16 cellular contexts compared by ENCODE assay signal in genomic region chr4:77865259-77865658, GRCh38. TPM values are rescaled to one million over a fixed set of nuclear protein-coding genes. Genes with fewer than 3 reads are reported as not detected.
A peak's percentile ranks its signal among the peaks of the same experiment; 100 is the strongest.
DNase-seq lines count a peak whose midpoint lies in the region; ATAC-seq lines count a peak whose summit lies in the region.
"Had no signal": no experiment of that assay in that cellular context is flagged by ENCODE, and none has a peak within 500 bp of the region (broad histone marks: within the 10 kb centered on the region; RNA-seq: fewer than 3 reads in every experiment).

No MANE protein-coding gene starts in this region.

- CTCF ChIA-PET in CD8-positive, alpha-beta memory T cell (lab: Charles Lee) = no interaction called here

- peak overlapping the region; percentile 42 for H3K4me3 Mint-ChIP-seq in activated T-cell treated with anti-CD3 and anti-CD28 coated beads, Interleukin-2, amount 50 U/mL, for 4 hours
- H3K4me3 Mint-ChIP-seq in CD8-positive, alpha-beta memory T cell = peak overlapping the region in 2 of 7 donors; percentile 47 to 52
- H3K4me3 Mint-ChIP-seq in activated naive CD8-positive, alpha-beta T cell treated with anti-CD3 and anti-CD28 coated beads, Interleukin-2, amount 50 U/mL, for 24 hours = peak overlapping the region; percentile 48
- H3K4me3 Mint-ChIP-seq in natural killer cell treated with Interleukin-12 subunit alpha and Interleukin-12 subunit beta and Interleukin-15 and Interleukin-18, amount 100 ng/mL, for 72 hours = peak overlapping the region; percentile 43

- no peak overlapping the region for H3K4me3 ChIP-seq in CD8-positive, alpha-beta memory T cell (ENCODE audit: low read length)
- H3K4me3 ChIP-seq: SJSA1 had no signal

- peaks cover 6% of the 10 kb centered on the region for H3K36me3 ChIP-seq in CD8-positive, alpha-beta memory T cell (ENCODE audit: insufficient read depth, low read length)

- DNase-seq in activated T-cell treated with anti-CD3 and anti-CD28 coated beads, Interleukin-2, amount 50 U/mL, for 4 hours = no peak
- DNase-seq in activated T-cell treated with anti-CD3 and anti-CD28 coated beads, Interleukin-2, amount 50 U/mL, for 48 hours = no peak
- no peak for DNase-seq in CD8-positive, alpha-beta memory T cell
- DNase-seq in activated naive CD8-positive, alpha-beta T cell treated with anti-CD3 and anti-CD28 coated beads, Interleukin-2, amount 50 U/mL, for 24 hours = no peak
- DNase-seq in natural killer cell treated with Interleukin-12 subunit alpha and Interleukin-12 subunit beta and Interleukin-15 and Interleukin-18, amount 100 ng/mL, for 72 hours (ENCODE audit: low spot score) = no peak
- DNase-seq in NCI-H1436 (lab: John Stamatoyannopoulos, UW) = no peak
- DNase-seq in central memory CD4-positive, alpha-beta T cell = no peak
- DNase-seq: ACHN; DMS 273 treated with DMSO at 0.1 percent for 48 hours; Kasumi-1; NCI-H1417 treated with DMSO at 0.1 percent for 48 hours; NCI-H2029 treated with DMSO at 0.1 percent for 48 hours; NCI-H526 treated with DMSO at 0.1 percent for 48 hours; NK-92 treated with Interleukin-12 subunit alpha and Interleukin-12 subunit beta, amount 100 ng/mL, for 24 hours had no signal

- H3K27ac ChIP-seq in CD8-positive, alpha-beta memory T cell (ENCODE audit: low read depth, low read length) = no peak overlapping the region
- H3K27ac ChIP-seq: SJSA1 had no signal

- H3K36me3 Mint-ChIP-seq in activated T-cell treated with anti-CD3 and anti-CD28 coated beads, Interleukin-2, amount 50 U/mL, for 4 hours (ENCODE audit: insufficient read depth) = peaks cover 24% of the 10 kb centered on the region
- H3K36me3 Mint-ChIP-seq in CD8-positive, alpha-beta memory T cell = peaks cover 0 to 53% (median 5%) of the 10 kb centered on the region in 3 donors
- H3K36me3 Mint-ChIP-seq in activated naive CD8-positive, alpha-beta T cell treated with anti-CD3 and anti-CD28 coated beads, Interleukin-2, amount 50 U/mL, for 24 hours (ENCODE audit: low read depth) = peaks cover 38% of the 10 kb centered on the region
- peaks cover 20% of the 10 kb centered on the region for H3K36me3 Mint-ChIP-seq in natural killer cell treated with Interleukin-12 subunit alpha and Interleukin-12 subunit beta and Interleukin-15 and Interleukin-18, amount 100 ng/mL, for 72 hours

- H3K27me3 Mint-ChIP-seq in activated T-cell treated with anti-CD3 and anti-CD28 coated beads, Interleukin-2, amount 50 U/mL, for 4 hours (ENCODE audit: low read depth) = no peaks in the 10 kb centered on the region
- H3K27me3 Mint-ChIP-seq in CD8-positive, alpha-beta memory T cell = peaks cover 0 to 12% of the 10 kb centered on the region in 2 donors
- H3K27me3 Mint-ChIP-seq in activated naive CD8-positive, alpha-beta T cell treated with anti-CD3 and anti-CD28 coated beads, Interleukin-2, amount 50 U/mL, for 24 hours = peaks cover 3% of the 10 kb centered on the region
- no peaks in the 10 kb centered on the region for H3K27me3 Mint-ChIP-seq in natural killer cell treated with Interleukin-12 subunit alpha and Interleukin-12 subunit beta and Interleukin-15 and Interleukin-18, amount 100 ng/mL, for 72 hours

- H3K4me1 ChIP-seq in CD8-positive, alpha-beta memory T cell (ENCODE audit: insufficient read depth, low read length) = peaks cover 38% of the 10 kb centered on the region

- peaks cover 56% of the 10 kb centered on the region for H3K4me1 Mint-ChIP-seq in activated T-cell treated with anti-CD3 and anti-CD28 coated beads, Interleukin-2, amount 50 U/mL, for 4 hours (ENCODE audit: low read depth)
- peaks cover 53 to 87% (median 82%) of the 10 kb centered on the region in 3 donors for H3K4me1 Mint-ChIP-seq in CD8-positive, alpha-beta memory T cell
- H3K4me1 Mint-ChIP-seq in activated naive CD8-positive, alpha-beta T cell treated with anti-CD3 and anti-CD28 coated beads, Interleukin-2, amount 50 U/mL, for 24 hours = peaks cover 63% of the 10 kb centered on the region
- H3K4me1 Mint-ChIP-seq in natural killer cell treated with Interleukin-12 subunit alpha and Interleukin-12 subunit beta and Interleukin-15 and Interleukin-18, amount 100 ng/mL, for 72 hours (ENCODE audit: low read depth in 2 of 2) = peaks cover 41 to 71% of the 10 kb centered on the region in 2 donors

- ATAC-seq in activated T-cell treated with anti-CD3 and anti-CD28 coated beads, Interleukin-2, amount 50 U/mL, for 4 hours = no peak
- ATAC-seq in activated naive CD8-positive, alpha-beta T cell treated with anti-CD3 and anti-CD28 coated beads, Interleukin-2, amount 50 U/mL, for 24 hours = no peak
- no peak for ATAC-seq in natural killer cell treated with Interleukin-12 subunit alpha and Interleukin-12 subunit beta and Interleukin-15 and Interleukin-18, amount 100 ng/mL, for 72 hours
- no peak for ATAC-seq in GM18870 (IDR thresholded peaks at IDR 0.05; ENCODE audit: unreplicated experiment)

- POLR2A ChIA-PET in CD8-positive, alpha-beta memory T cell (lab: Charles Lee) = no interaction called here

- no peaks in the 10 kb centered on the region for H3K27me3 ChIP-seq in CD8-positive, alpha-beta memory T cell (ENCODE audit: insufficient read depth, low read length, poor library complexity, severe bottlenecking)
- H3K27me3 ChIP-seq: SJSA1 had no signal

- no peaks in the 10 kb centered on the region for H3K9me3 ChIP-seq in CD8-positive, alpha-beta memory T cell (ENCODE audit: low read length)
- H3K9me3 ChIP-seq: SJSA1 had no signal

- H3K9me3 Mint-ChIP-seq in activated T-cell treated with anti-CD3 and anti-CD28 coated beads, Interleukin-2, amount 50 U/mL, for 4 hours = no peaks in the 10 kb centered on the region
- H3K9me3 Mint-ChIP-seq in CD8-positive, alpha-beta memory T cell = peaks cover 0 to 4% (median 3%) of the 10 kb centered on the region in 5 donors
- no peaks in the 10 kb centered on the region for H3K9me3 Mint-ChIP-seq in activated naive CD8-positive, alpha-beta T cell treated with anti-CD3 and anti-CD28 coated beads, Interleukin-2, amount 50 U/mL, for 24 hours
- H3K9me3 Mint-ChIP-seq in natural killer cell treated with Interleukin-12 subunit alpha and Interleukin-12 subunit beta and Interleukin-15 and Interleukin-18, amount 100 ng/mL, for 72 hours = no peaks in the 10 kb centered on the region

- H3K27ac Mint-ChIP-seq in CD8-positive, alpha-beta memory T cell = peak overlapping the region in 5 of 8 donors; percentile 30 to 100 (median 49)
- H3K27ac Mint-ChIP-seq in activated naive CD8-positive, alpha-beta T cell treated with anti-CD3 and anti-CD28 coated beads, Interleukin-2, amount 50 U/mL, for 24 hours = peak overlapping the region; percentile 38
- H3K27ac Mint-ChIP-seq in natural killer cell treated with Interleukin-12 subunit alpha and Interleukin-12 subunit beta and Interleukin-15 and Interleukin-18, amount 100 ng/mL, for 72 hours = peak overlapping the region in 1 of 2 donors; percentile 48

RNA-seq across cellular contexts. Expression of gene MRPL1, which starts 2.6 kb away (rescaled TPM):
- total RNA-seq in activated T-cell treated with anti-CD3 and anti-CD28 coated beads, Interleukin-2, amount 50 U/mL, for 4 hours = 100 to 1,000 TPM in 1 of 3 donors, 10 to 100 TPM in 2; 90.1 to 111 (median 98.0) TPM
- total RNA-seq in CD8-positive, alpha-beta memory T cell = 10 to 100 TPM; 88.4 to 93.8 TPM
- 26.5 TPM for polyA plus RNA-seq in CD8-positive, alpha-beta memory T cell
- 10 to 100 TPM; 39.6 to 53.1 TPM for total RNA-seq in natural killer cell treated with Interleukin-12 subunit alpha and Interleukin-12 subunit beta and Interleukin-15 and Interleukin-18, amount 100 ng/mL, for 72 hours

RNA-seq across cellular contexts. Expression of gene CNOT6L, which starts 46.1 kb away (rescaled TPM):
- 10 to 100 TPM; 52.2 to 59.1 (median 56.5) TPM for total RNA-seq in activated T-cell treated with anti-CD3 and anti-CD28 coated beads, Interleukin-2, amount 50 U/mL, for 4 hours
- 100 to 1,000 TPM in 1 of 2 experiments, 10 to 100 TPM in 1; 96.5 to 100 TPM for total RNA-seq in CD8-positive, alpha-beta memory T cell
- 45.2 TPM for polyA plus RNA-seq in CD8-positive, alpha-beta memory T cell
- total RNA-seq in natural killer cell treated with Interleukin-12 subunit alpha and Interleukin-12 subunit beta and Interleukin-15 and Interleukin-18, amount 100 ng/mL, for 72 hours = 100 to 1,000 TPM in 1 of 2 donors, 10 to 100 TPM in 1; 90.2 to 130 TPM
